Comparison of ENCODE assay signal across 22 cellular contexts in the genomic region with DNA sequence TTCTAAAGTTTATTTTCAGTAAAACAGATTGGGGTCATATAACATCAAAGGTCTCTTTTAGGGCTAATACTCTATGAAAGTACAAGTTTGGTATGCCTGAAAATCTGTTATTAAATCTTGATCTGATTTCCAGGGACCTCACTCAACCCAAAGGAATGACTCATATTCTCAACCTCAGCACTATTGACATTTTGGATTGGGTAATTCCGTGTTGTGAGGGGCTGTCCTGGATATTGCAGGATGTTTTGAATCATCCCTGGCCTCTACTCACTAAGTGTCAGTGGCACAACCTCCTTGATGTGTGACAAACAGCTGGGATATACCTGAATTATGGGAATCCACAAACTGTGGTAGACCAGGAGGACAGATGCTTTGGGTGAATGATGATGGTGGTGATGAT.
"Had no signal": no experiment of that assay in that cellular context is flagged by ENCODE, and none has a peak within 500 bp of the region (broad histone marks: within the 10 kb centered on the region; RNA-seq: fewer than 3 reads in every experiment).

No MANE protein-coding gene starts in this region.

- H3K4me3 ChIP-seq: colonic mucosa, lower lobe of right lung, transverse colon, uterus had no signal

- H3K9me3 ChIP-seq: colonic mucosa, lower lobe of right lung, transverse colon, uterus had no signal

- H3K4me1 ChIP-seq: colonic mucosa, foreskin keratinocyte, lower lobe of right lung had no signal

- ATAC-seq: foreskin keratinocyte, natural killer cell had no signal

- H3K4me1 Mint-ChIP-seq: central memory CD8-positive, alpha-beta T cell had no signal

- H3K36me3 Mint-ChIP-seq: activated naive CD8-positive, alpha-beta T cell; brain; natural killer cell had no signal

- H3K4me3 Mint-ChIP-seq: activated naive CD8-positive, alpha-beta T cell; activated T-helper 1 cell treated with anti-CD3 and anti-CD28 coated beads, Interleukin-12 subunit alpha, Interleukin-12 subunit beta, Interleukin-2, Interleukin-4 antibody, amounts not matched to agents 30 ng/mL and 10 ng/mL and 1 ng/mL, durations not matched to agents 14 hours and 24 hours and 36 hours; brain; central memory CD8-positive, alpha-beta T cell; natural killer cell had no signal

- DNase-seq: activated CD4-positive, alpha-beta T cell treated with anti-CD3 and anti-CD28 coated beads, Interleukin-2, amount 50 U/mL, for 48 hours; activated gamma-delta T cell treated with Interleukin-2 at 50 U/mL for 16 hours; activated T-cell treated with anti-CD3 and anti-CD28 coated beads for 4 hours; amygdala; colonic mucosa; foreskin keratinocyte; glutamatergic neuron; hippocampal formation; islet precursor cell; lower lobe of right lung; natural killer cell; nucleus accumbens; posterior cingulate gyrus; retina; stimulated activated CD4-positive, alpha-beta T cell treated with anti-CD3 and anti-CD28 coated beads, Interleukin-2, amount 100 ng/mL, for 24 hours; stimulated activated naive CD4-positive, alpha-beta T cell treated with Interleukin-2 at 50 U/mL for 16 hours; transverse colon; uterus had no signal

- H3K9me3 Mint-ChIP-seq: activated T-helper 1 cell treated with anti-CD3 and anti-CD28 coated beads, Interleukin-12 subunit alpha, Interleukin-12 subunit beta, Interleukin-2, Interleukin-4 antibody, amounts not matched to agents 30 ng/mL and 10 ng/mL and 1 ng/mL, durations not matched to agents 14 hours and 24 hours and 36 hours; brain; central memory CD8-positive, alpha-beta T cell; natural killer cell had no signal

- H3K27ac ChIP-seq: colonic mucosa, foreskin keratinocyte, lower lobe of right lung, transverse colon, uterus had no signal

- H3K27me3 ChIP-seq: colonic mucosa, transverse colon, uterus had no signal

- H3K36me3 ChIP-seq: colonic mucosa, lower lobe of right lung, transverse colon, uterus had no signal

- H3K27ac Mint-ChIP-seq: activated naive CD8-positive, alpha-beta T cell; activated T-helper 1 cell treated with anti-CD3 and anti-CD28 coated beads, Interleukin-12 subunit alpha, Interleukin-12 subunit beta, Interleukin-2, Interleukin-4 antibody, amounts not matched to agents 30 ng/mL and 10 ng/mL and 1 ng/mL, durations not matched to agents 14 hours and 24 hours and 36 hours; brain; natural killer cell had no signal
